Comparison of ENCODE assay signal across 9 cellular contexts in the genomic region with DNA sequence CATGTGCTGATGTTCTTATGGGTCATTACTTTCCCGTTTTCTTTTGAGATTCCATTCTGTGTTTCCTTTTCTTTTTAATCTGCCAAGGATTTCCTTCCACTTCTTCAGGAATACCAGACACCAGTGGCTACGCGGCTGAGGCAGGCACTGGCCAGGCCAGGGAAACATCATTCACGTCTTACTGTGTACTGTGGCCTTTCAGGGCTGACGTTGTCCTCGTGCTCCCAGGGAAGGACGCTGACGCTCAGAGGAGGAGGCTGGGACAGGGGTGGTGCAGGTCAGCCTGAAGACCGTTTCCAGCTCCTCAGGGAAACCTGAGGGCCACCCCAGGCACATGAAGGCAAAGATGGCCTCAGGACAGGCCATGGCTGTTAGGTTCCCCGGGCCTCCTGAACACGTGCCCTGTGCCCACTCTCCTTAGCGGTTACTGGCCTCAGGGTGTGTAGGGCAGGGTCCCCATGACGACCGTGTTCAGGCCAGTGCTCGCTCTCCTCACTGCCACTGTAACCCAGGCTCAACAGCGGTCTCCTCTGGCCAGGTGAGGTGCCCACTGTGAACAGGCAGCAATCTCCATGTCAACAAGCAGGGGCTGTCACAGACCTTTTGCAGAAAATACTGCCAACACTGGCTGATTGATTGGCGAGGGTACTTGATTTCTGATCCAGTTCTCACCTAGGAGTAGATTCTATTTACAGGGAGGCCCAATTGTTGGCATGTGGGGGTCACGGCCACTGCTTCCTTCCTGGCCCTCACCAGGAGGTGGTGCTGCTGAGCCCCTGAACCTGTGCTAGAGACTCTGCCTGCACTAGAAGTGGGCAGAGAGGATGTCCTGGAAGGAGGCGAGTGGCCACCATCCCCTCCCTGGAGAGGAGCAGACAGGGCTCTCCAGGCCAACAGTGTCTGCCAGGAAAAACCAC.
A peak's percentile ranks its signal among the peaks of the same experiment; 100 is the strongest.
DNase-seq lines count a peak whose midpoint lies in the region; ATAC-seq and TF ChIP-seq lines count a peak whose summit lies in the region.
"Had no signal": no experiment of that assay in that cellular context is flagged by ENCODE, and none has a peak within 500 bp of the region (broad histone marks: within the 10 kb centered on the region; RNA-seq: fewer than 3 reads in every experiment).

No MANE protein-coding gene starts in this region.

- no peaks in the 10 kb centered on the region for H4K20me1 ChIP-seq in mammary epithelial cell (ENCODE audit: insufficient read depth, low read length)

- dilution Hi-C loops in mammary epithelial cell (cut with HindIII; ENCODE audit: low sequenced_read_pairs), result no loop called here

- H3K27ac Mint-ChIP-seq in activated CD4-positive, alpha-beta T cell treated with anti-CD3 and anti-CD28 coated beads for 36 hours, result no peak overlapping the region
- peak overlapping the region; percentile 10 for H3K27ac Mint-ChIP-seq in progenitor cell of endocrine pancreas

- H3K4me3 Mint-ChIP-seq in activated CD4-positive, alpha-beta T cell treated with anti-CD3 and anti-CD28 coated beads for 36 hours, result no peak overlapping the region
- H3K4me3 Mint-ChIP-seq in progenitor cell of endocrine pancreas (ENCODE audit: low read depth), result no peak overlapping the region

- no peak for TF ChIP-seq CTCF in mammary epithelial cell (conservative IDR thresholded peaks at IDR 0.05 in 1 of 2, IDR thresholded peaks at IDR 0.05 in 1 of 2; ENCODE audit: extremely low read depth in 1 of 2, insufficient read depth in 1 of 2, low read depth in 1 of 2, low read length in 2 of 2)
- peak; percentile 65 for TF ChIP-seq CTCF in progenitor cell of endocrine pancreas (IDR thresholded peaks at IDR 0.05; ENCODE audit: unreplicated experiment)

- no peaks in the 10 kb centered on the region for H3K27me3 Mint-ChIP-seq in activated CD4-positive, alpha-beta T cell treated with anti-CD3 and anti-CD28 coated beads for 36 hours
- H3K27me3 Mint-ChIP-seq in progenitor cell of endocrine pancreas, result peaks cover 7% of the 10 kb centered on the region

- no peaks in the 10 kb centered on the region for H3K27me3 ChIP-seq in mammary epithelial cell (ENCODE audit: insufficient read depth, low read length)
- H3K27me3 ChIP-seq: neutrophil had no signal

- no peak overlapping the region for H2AFZ ChIP-seq in mammary epithelial cell (ENCODE audit: low read depth, low read length)

- in situ Hi-C loops in T47D (cut with HindIII; ENCODE audit: low pct_unique_long_range_greater_than_20kb, low sequenced_read_pairs) (no loop called here), mammary epithelial cell (cut with MboI; ENCODE audit: low sequenced_read_pairs in 2 of 2) (no loop called here)

- no peaks in the 10 kb centered on the region for H3K4me1 ChIP-seq in mammary epithelial cell (ENCODE audit: insufficient read depth, low read length)

- no peak overlapping the region for H3K4me2 ChIP-seq in mammary epithelial cell (ENCODE audit: insufficient read depth, low read depth, low read length)

- WGBS in mammary epithelial cell (ENCODE audit: low coverage, missing lambda C conversion rate), result 59% methylated on average over 19 of the region's 19 CpGs

- no peaks in the 10 kb centered on the region for H3K36me3 ChIP-seq in mammary epithelial cell (ENCODE audit: insufficient read depth, low read length)
- H3K36me3 ChIP-seq: neutrophil had no signal

- H3K9ac ChIP-seq in mammary epithelial cell (ENCODE audit: insufficient read depth, low read length), result no peak overlapping the region

- no peak overlapping the region for H3K4me3 ChIP-seq in mammary epithelial cell (replicated peaks in 1 of 3; ENCODE audit: insufficient read depth in 1 of 3, low read depth in 2 of 3, low read length in 3 of 3)

- no peaks in the 10 kb centered on the region for H3K79me2 ChIP-seq in mammary epithelial cell (ENCODE audit: insufficient read depth, low read length)

- H3K27ac ChIP-seq in mammary epithelial cell (ENCODE audit: insufficient read depth, low read depth, low read length), result no peak overlapping the region
- H3K27ac ChIP-seq: neutrophil had no signal

- H3K4me1 Mint-ChIP-seq in activated CD4-positive, alpha-beta T cell treated with anti-CD3 and anti-CD28 coated beads for 36 hours, result no peaks in the 10 kb centered on the region
- H3K4me1 Mint-ChIP-seq in progenitor cell of endocrine pancreas (ENCODE audit: low read depth), result peaks cover 1% of the 10 kb centered on the region

- H3K36me3 Mint-ChIP-seq in activated CD4-positive, alpha-beta T cell treated with anti-CD3 and anti-CD28 coated beads for 36 hours (ENCODE audit: low read depth), result peaks cover 33% of the 10 kb centered on the region
- H3K36me3 Mint-ChIP-seq in progenitor cell of endocrine pancreas (ENCODE audit: insufficient read depth), result no peaks in the 10 kb centered on the region

- intact Hi-C loops in mammary epithelial cell (cut with micrococcal nuclease), result no loop called here
- intact Hi-C loops in activated CD4-positive, alpha-beta T cell treated with anti-CD3 and anti-CD28 coated beads for 36 hours (cut with DNase I, micrococcal nuclease), result loop anchor here (1.0 to 10.0 kb wide), 2 partner anchors 241 to 571 kb away; no protein-coding TSS in a partner anchor

- H3K9me3 Mint-ChIP-seq in activated CD4-positive, alpha-beta T cell treated with anti-CD3 and anti-CD28 coated beads for 36 hours (ENCODE audit: low read depth), result no peaks in the 10 kb centered on the region
- no peaks in the 10 kb centered on the region for H3K9me3 Mint-ChIP-seq in progenitor cell of endocrine pancreas (ENCODE audit: low read depth)

- DNase-seq in T47D (ENCODE audit: low read depth in 1 of 2, low spot score in 1 of 2) (peak; percentile 30 to 52), mammary epithelial cell (no peak), fibroblast of peridontal ligament (ENCODE audit: extremely low read depth) (peak; percentile 22), progenitor cell of endocrine pancreas (ENCODE audit: low spot score, unreplicated experiment) (peak; percentile 29), HuH-7.5 (ENCODE audit: low spot score) (no peak), 8988T (no peak), COLO829 (ENCODE audit: low spot score) (no peak)
- peak; percentile 64 for DNase-seq in activated CD4-positive, alpha-beta T cell treated with anti-CD3 and anti-CD28 coated beads for 36 hours

- no TSS peak for BruUV-seq in mammary epithelial cell (replicated peaks; lab: Mats Ljungman, UMichigan)

- peak; percentile 63 for ATAC-seq in activated CD4-positive, alpha-beta T cell treated with anti-CD3 and anti-CD28 coated beads for 36 hours

- peaks cover 64% of the 10 kb centered on the region for H3K9me3 ChIP-seq in mammary epithelial cell (replicated peaks; ENCODE audit: insufficient read depth, low read length)
- H3K9me3 ChIP-seq: neutrophil had no signal

- CTCF ChIA-PET in mammary epithelial cell (lab: Charles Lee; ENCODE audit: low non-redundant PET), result no interaction called here
- CTCF ChIA-PET in activated CD4-positive, alpha-beta T cell treated with anti-CD3 and anti-CD28 coated beads for 36 hours (lab: Charles Lee), result interaction anchor here (0.6 kb wide), 2 partner anchors 11 to 185 kb away, joined by 3 to 4 read pairs; no protein-coding TSS in a partner anchor

- POLR2A ChIA-PET in activated CD4-positive, alpha-beta T cell treated with anti-CD3 and anti-CD28 coated beads for 36 hours (lab: Charles Lee), result no interaction called here

Comparison
In these comparisons a context has a peak if more than half of its experiments do, and no peak if none do; other contexts are left out.
1. DNase-seq: peak in T47D (2 of 2), activated CD4-positive, alpha-beta T cell treated with anti-CD3 and anti-CD28 coated beads for 36 hours (single experiment), fibroblast of peridontal ligament (single experiment) and progenitor cell of endocrine pancreas (single experiment); none in mammary epithelial cell (single experiment), HuH-7.5 (single experiment), 8988T (single experiment) and COLO829 (single experiment).